ENCODE assay signal across 7 cellular contexts in genomic region chr4:84244346-84244801, GRCh38.
DNase-seq lines count a peak whose midpoint lies in the region; ATAC-seq, FAIRE-seq and TF ChIP-seq lines count a peak whose summit lies in the region.
"Not testable (repeated sequence)": the region's sequence is repeated elsewhere in the genome, so short reads cannot be mapped to it uniquely, and the experiment has no call there.

No MANE protein-coding gene starts in this region.

- not testable (repeated sequence) for H3K27ac ChIP-seq in Panc1 (ENCODE audit: low read length); K562 (ENCODE audit: extremely low read depth, low read depth, low read length); right cardiac atrium (ENCODE audit: low read length); trophoblast cell (ENCODE audit: low read depth, low read length)

- peak overlapping the region; percentile 43 for H3K4me2 ChIP-seq in K562 (ENCODE audit: insufficient read depth, low read length)
- H3K4me2 ChIP-seq in trophoblast cell (ENCODE audit: low read length), result not testable (repeated sequence)

- not testable (repeated sequence) for H4K8ac ChIP-seq in trophoblast cell (ENCODE audit: low read depth, low read length)

- H2AK5ac ChIP-seq in trophoblast cell (ENCODE audit: low read length), result not testable (repeated sequence)

- not testable (repeated sequence) for H2BK5ac ChIP-seq in trophoblast cell (ENCODE audit: low read depth, low read length, poor library complexity)

- FAIRE-seq in K562 (lab: Jason Lieb, UNC), result peak; percentile 56

- H3K14ac ChIP-seq in trophoblast cell (ENCODE audit: low read length), result not testable (repeated sequence)

- CTCF ChIA-PET in Panc1 (lab: Charles Lee), result not testable (repeated sequence)
- CTCF ChIA-PET in K562 (lab: Yijun Ruan, JAX; ENCODE audit: low intra/inter-chr PET ratio), result interaction anchor here (0.6 kb wide), 1 partner anchor 338 kb away, joined by 3 read pairs; no protein-coding TSS in a partner anchor

- not testable (repeated sequence) for H3K79me2 ChIP-seq in K562 (ENCODE audit: control insufficient read depth, insufficient read depth, low read length); trophoblast cell (ENCODE audit: control insufficient read depth, insufficient read depth, low read length, poor library complexity)

- intact Hi-C loops in Panc1 (cut with micrococcal nuclease; ENCODE audit: unreplicated experiment); right cardiac atrium (cut with DNase I): not testable (repeated sequence)
- intact Hi-C loops in K562 (cut with micrococcal nuclease), result loop anchor here (1.0 to 5.0 kb wide), 3 partner anchors 337 to 600 kb away; no protein-coding TSS in a partner anchor

- not testable (repeated sequence) for DNase-seq in AG09309 (ENCODE audit: low read depth); Panc1 (ENCODE audit: low read depth, low spot score)
- DNase-seq in NB4 (ENCODE audit: low read depth) (peak; percentile 9), K562 (ENCODE audit: extremely low read depth in 1 of 4, low spot score in 3 of 4) (peak; percentile 10 to 67 (median 23)), right cardiac atrium (peak in 2 of 3 donors; percentile 37 to 41), trophoblast cell (peak; percentile 52 to 71)

- peak; percentile 34 to 63; a peak in 3 of 4 replicates for TF ChIP-seq RAD21 in K562 (CRISPR knock-in tag; conservative IDR thresholded peaks at IDR 0.05 in 1 of 2, IDR thresholded peaks at IDR 0.05 in 1 of 2)

- POLR2A ChIA-PET in Panc1 (lab: Charles Lee), result not testable (repeated sequence)
- POLR2A ChIA-PET in K562 (lab: Yijun Ruan, JAX), result interaction anchor here (1.4 kb wide), 1 partner anchor 12 kb away, joined by 4 read pairs; no protein-coding TSS in a partner anchor

- H4K12ac ChIP-seq in trophoblast cell (ENCODE audit: low read depth, low read length), result not testable (repeated sequence)

- not testable (repeated sequence) for H3K4me1 ChIP-seq in Panc1 (ENCODE audit: control insufficient read depth, insufficient read depth, low read length); K562 (replicated peaks in 1 of 2; ENCODE audit: control insufficient read depth in 2 of 2, insufficient read depth in 2 of 2, low read length in 2 of 2); right cardiac atrium (ENCODE audit: control insufficient read depth, insufficient read depth, low read length); trophoblast cell (ENCODE audit: control insufficient read depth in 1 of 2, insufficient read depth in 2 of 2, low read length in 2 of 2)

- in situ Hi-C loops in Panc1 (cut with HindIII; ENCODE audit: low pct_unique_long_range_greater_than_20kb, low sequenced_read_pairs); K562 (cut with MboI): not testable (repeated sequence)

- not testable (repeated sequence) for H3K79me1 ChIP-seq in trophoblast cell (ENCODE audit: low read length)

- H4K91ac ChIP-seq in trophoblast cell (ENCODE audit: low read depth, low read length), result not testable (repeated sequence)

- BruUV-seq in Panc1 (replicated peaks; lab: Mats Ljungman, UMichigan); K562 (replicated peaks; lab: Mats Ljungman, UMichigan): not testable (repeated sequence)

- H2BK120ac ChIP-seq in trophoblast cell (ENCODE audit: insufficient read depth, low read length, poor library complexity), result not testable (repeated sequence)

- H3K9ac ChIP-seq in K562 (ENCODE audit: insufficient read depth in 1 of 2, low read depth in 2 of 2, low read length in 2 of 2), result peak overlapping the region in 1 of 2 experiments; percentile 71; a peak in 1 of 4 replicates
- H3K9ac ChIP-seq in trophoblast cell (ENCODE audit: low read length), result not testable (repeated sequence)

- not testable (repeated sequence) for H4K20me1 ChIP-seq in K562 (replicated peaks; ENCODE audit: control insufficient read depth, insufficient read depth, low read length)

- H2BK12ac ChIP-seq in trophoblast cell (ENCODE audit: low read length), result not testable (repeated sequence)

- not testable (repeated sequence) for H3K36me3 ChIP-seq in Panc1 (ENCODE audit: control insufficient read depth, insufficient read depth, low read length); K562 (ENCODE audit: control insufficient read depth, insufficient read depth, low read length); trophoblast cell (ENCODE audit: control insufficient read depth in 1 of 2, insufficient read depth in 2 of 2, low read length in 2 of 2)

- not testable (repeated sequence) for H3K18ac ChIP-seq in trophoblast cell (ENCODE audit: low read length)

- ATAC-seq in GM18867 (IDR thresholded peaks at IDR 0.05; ENCODE audit: unreplicated experiment) (peak; percentile 34), K562 (peak; percentile 99)
- not testable (repeated sequence) for ATAC-seq in Panc1, right cardiac atrium

- not testable (repeated sequence) for H3K23ac ChIP-seq in trophoblast cell (ENCODE audit: low read length)

- not testable (repeated sequence) for H3K9me1 ChIP-seq in K562 (ENCODE audit: control insufficient read depth, insufficient read depth, low read length)

- TF ChIP-seq CTCF in AG09309 (IDR thresholded peaks at IDR 0.05; ENCODE audit: control insufficient read depth, insufficient read depth, low read depth, low read length, missing control alignments), result peak; percentile 6
- TF ChIP-seq CTCF in NB4 (IDR thresholded peaks at IDR 0.05; ENCODE audit: low read depth, low read length), result not testable (repeated sequence)
- peak; percentile 22; the same call in 1 of the 2 replicates for TF ChIP-seq CTCF in Panc1 (IDR thresholded peaks at IDR 0.05)
- peak; percentile 47 to 72 (median 53) for TF ChIP-seq CTCF in K562 (IDR thresholded peaks at IDR 0.05 in 2 of 3, conservative IDR thresholded peaks at IDR 0.05 in 1 of 3; ENCODE audit: insufficient read depth in 2 of 3, low read depth in 1 of 3, low read length in 3 of 3)

- TF ChIP-seq EP300 in K562 (IDR thresholded peaks at IDR 0.05; ENCODE audit: low read length), result not testable (repeated sequence)

- H3K4me3 ChIP-seq in AG09309 (ENCODE audit: control insufficient read depth, low read depth, low read length); NB4 (ENCODE audit: low read depth, low read length); Panc1 (ENCODE audit: low read depth in 2 of 2, low read length in 2 of 2); K562; right cardiac atrium (ENCODE audit: low read length); trophoblast cell (ENCODE audit: low read depth, low read length): not testable (repeated sequence)

- H3K9me3 ChIP-seq in Panc1 (ENCODE audit: control insufficient read depth, insufficient read depth, low read depth, low read length); K562 (replicated peaks; ENCODE audit: control insufficient read depth, insufficient read depth, low read depth, low read length); right cardiac atrium (ENCODE audit: control insufficient read depth, low read length); trophoblast cell (ENCODE audit: insufficient read depth, low read depth, low read length): not testable (repeated sequence)

- H3K27me3 ChIP-seq in Panc1 (ENCODE audit: control insufficient read depth, insufficient read depth, low read length); K562 (ENCODE audit: control insufficient read depth in 2 of 2, insufficient read depth in 2 of 2, low read length in 2 of 2); right cardiac atrium (ENCODE audit: control insufficient read depth, insufficient read depth); trophoblast cell (ENCODE audit: insufficient read depth, low read length): not testable (repeated sequence)

- TF ChIP-seq POLR2A in NB4 (IDR thresholded peaks at IDR 0.05; ENCODE audit: extremely low read depth, insufficient read length); K562 (conservative IDR thresholded peaks at IDR 0.05): not testable (repeated sequence)

- peak overlapping the region; percentile 74 for H2AFZ ChIP-seq in K562 (ENCODE audit: low read depth, low read length)
- H2AFZ ChIP-seq in trophoblast cell (ENCODE audit: insufficient read depth, low read length, poor library complexity), result not testable (repeated sequence)

- WGBS in K562 (ENCODE audit: insufficient coverage, low coverage, missing lambda C conversion rate), result 23% methylated on average over 19 of the region's 19 CpGs
- 93% methylated on average over 19 of the region's 19 CpGs for WGBS in right cardiac atrium
- WGBS in trophoblast cell (ENCODE audit: extremely low coverage, insufficient coverage, insufficient read length), result no CpG with 5 or more reads among the region's 19 CpGs

- H3K4ac ChIP-seq in trophoblast cell (ENCODE audit: low read depth, low read length), result not testable (repeated sequence)

TF ChIP-seq in K562, 482 proteins besides CTCF, POLR2A, EP300 and RAD21:
- 0 out of 2 replicates have a peak, but pooled peaks have one; percentile 29 for TF ChIP-seq ETV1 (tag; conservative IDR thresholded peaks at IDR 0.05; ENCODE audit: low read depth)
- 0 out of 2 replicates have a peak, but pooled peaks have one; percentile 2 for TF ChIP-seq SPI1 (IDR thresholded peaks at IDR 0.05; ENCODE audit: borderline replicate concordance, low read depth, low read length)
- 0 out of 2 replicates have a peak, but pooled peaks have one; percentile 15 for TF ChIP-seq SMC3 (conservative IDR thresholded peaks at IDR 0.05; ENCODE audit: insufficient read depth, low read depth, low read length)
- peak; percentile 39 for TF ChIP-seq CTCFL (IDR thresholded peaks at IDR 0.05; ENCODE audit: borderline replicate concordance, insufficient read depth, low read depth, low read length, poor library complexity, severe bottlenecking)
